ENCODE assay signal across 8 cellular contexts in the genomic region with DNA sequence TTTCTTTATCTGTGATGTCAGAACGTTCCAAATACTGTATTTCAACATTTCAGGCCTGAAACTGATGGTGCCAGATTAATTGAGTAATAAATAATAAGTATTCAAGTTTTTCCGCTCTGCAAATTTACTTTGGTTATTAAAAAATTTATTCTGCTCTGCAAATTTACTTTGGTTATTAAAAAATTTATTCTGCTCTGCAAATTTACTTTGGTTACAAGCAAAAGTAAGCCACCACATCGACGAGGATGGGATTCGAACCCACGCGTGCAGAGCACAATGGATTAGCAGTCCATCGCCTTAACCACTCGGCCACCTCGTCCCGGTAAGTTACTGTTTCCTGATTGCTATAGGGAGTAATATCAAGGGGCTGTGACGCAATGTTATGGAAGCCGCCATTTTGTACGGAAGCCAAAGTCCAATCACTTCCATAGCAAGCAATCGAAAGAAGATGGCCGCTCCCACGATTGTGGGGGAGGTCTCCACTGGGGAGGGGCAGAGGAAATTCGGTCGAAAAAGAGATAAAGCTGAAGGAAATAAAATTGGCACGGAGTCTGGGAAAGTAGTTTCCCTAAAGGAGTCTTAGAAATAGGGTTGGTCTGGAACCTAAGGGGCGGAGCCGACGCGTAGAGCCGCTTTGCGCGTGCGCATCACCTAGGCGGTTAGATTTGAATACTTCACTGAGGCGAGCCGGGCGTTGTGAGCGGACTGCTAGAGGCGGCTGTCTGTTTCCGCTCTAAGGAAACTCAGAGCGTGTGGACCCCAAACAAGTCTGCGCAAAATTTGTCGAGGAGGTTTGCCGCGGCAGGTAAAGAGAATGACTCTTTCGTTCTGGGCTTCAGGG. TPM values are rescaled to one million over a fixed set of nuclear protein-coding genes. Genes with fewer than 3 reads are reported as not detected.
A peak's percentile ranks its signal among the peaks of the same experiment; 100 is the strongest.
DNase-seq lines count a peak whose midpoint lies in the region; ATAC-seq and TF ChIP-seq lines count a peak whose summit lies in the region.

A gene with protein sequence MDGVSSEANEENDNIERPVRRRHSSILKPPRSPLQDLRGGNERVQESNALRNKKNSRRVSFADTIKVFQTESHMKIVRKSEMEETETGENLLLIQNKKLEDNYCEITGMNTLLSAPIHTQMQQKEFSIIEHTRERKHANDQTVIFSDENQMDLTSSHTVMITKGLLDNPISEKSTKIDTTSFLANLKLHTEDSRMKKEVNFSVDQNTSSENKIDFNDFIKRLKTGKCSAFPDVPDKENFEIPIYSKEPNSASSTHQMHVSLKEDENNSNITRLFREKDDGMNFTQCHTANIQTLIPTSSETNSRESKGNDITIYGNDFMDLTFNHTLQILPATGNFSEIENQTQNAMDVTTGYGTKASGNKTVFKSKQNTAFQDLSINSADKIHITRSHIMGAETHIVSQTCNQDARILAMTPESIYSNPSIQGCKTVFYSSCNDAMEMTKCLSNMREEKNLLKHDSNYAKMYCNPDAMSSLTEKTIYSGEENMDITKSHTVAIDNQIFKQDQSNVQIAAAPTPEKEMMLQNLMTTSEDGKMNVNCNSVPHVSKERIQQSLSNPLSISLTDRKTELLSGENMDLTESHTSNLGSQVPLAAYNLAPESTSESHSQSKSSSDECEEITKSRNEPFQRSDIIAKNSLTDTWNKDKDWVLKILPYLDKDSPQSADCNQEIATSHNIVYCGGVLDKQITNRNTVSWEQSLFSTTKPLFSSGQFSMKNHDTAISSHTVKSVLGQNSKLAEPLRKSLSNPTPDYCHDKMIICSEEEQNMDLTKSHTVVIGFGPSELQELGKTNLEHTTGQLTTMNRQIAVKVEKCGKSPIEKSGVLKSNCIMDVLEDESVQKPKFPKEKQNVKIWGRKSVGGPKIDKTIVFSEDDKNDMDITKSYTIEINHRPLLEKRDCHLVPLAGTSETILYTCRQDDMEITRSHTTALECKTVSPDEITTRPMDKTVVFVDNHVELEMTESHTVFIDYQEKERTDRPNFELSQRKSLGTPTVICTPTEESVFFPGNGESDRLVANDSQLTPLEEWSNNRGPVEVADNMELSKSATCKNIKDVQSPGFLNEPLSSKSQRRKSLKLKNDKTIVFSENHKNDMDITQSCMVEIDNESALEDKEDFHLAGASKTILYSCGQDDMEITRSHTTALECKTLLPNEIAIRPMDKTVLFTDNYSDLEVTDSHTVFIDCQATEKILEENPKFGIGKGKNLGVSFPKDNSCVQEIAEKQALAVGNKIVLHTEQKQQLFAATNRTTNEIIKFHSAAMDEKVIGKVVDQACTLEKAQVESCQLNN (N-terminal part only) (plus strand): TSS at position 662 of the 841 bp plus-strand sequence. CDS start 8,683 bp downstream, outside the sequence.

- H3K4me3 ChIP-seq in KMS-11 (IDR thresholded peaks at IDR 0.05; ENCODE audit: insufficient read depth, low read depth, low read length) (no peak within 1 kb of the TSS), Panc1 (ENCODE audit: low read depth in 2 of 2, low read length in 2 of 2) (peak within 1 kb of the TSS; percentile 68 to 77), esophagus (ENCODE audit: low read depth in 1 of 2, low read length in 2 of 2) (peak within 1 kb of the TSS; percentile 77 to 83), mucosa of rectum (ENCODE audit: low read length in 2 of 2) (peak within 1 kb of the TSS; percentile 84 to 98)

- H3K9me3 Mint-ChIP-seq in activated T-cell treated with anti-CD3 and anti-CD28 coated beads, Interleukin-2, amount 50 U/mL, for 24 hours = no peaks in the 10 kb centered on the region

- ATAC-seq in GM21737 (IDR thresholded peaks at IDR 0.05; ENCODE audit: unreplicated experiment) = peak; percentile 62
- peak; percentile 88 for ATAC-seq in Panc1

- H3K9me3 ChIP-seq in Panc1 (ENCODE audit: control insufficient read depth, insufficient read depth, low read depth, low read length) (no peaks in the 10 kb centered on the region), esophagus (ENCODE audit: control insufficient read depth in 2 of 2, insufficient read depth in 1 of 2, low read depth in 1 of 2, low read length in 1 of 2) (no peaks in the 10 kb centered on the region), mucosa of rectum (ENCODE audit: control insufficient read depth in 2 of 2, low read length in 2 of 2) (no peaks in the 10 kb centered on the region)

- TF ChIP-seq CTCF in KMS-11 (conservative IDR thresholded peaks at IDR 0.05; ENCODE audit: low read depth, low read length) (0 out of 2 replicates have a peak, but pooled peaks have one; percentile 0), Panc1 (IDR thresholded peaks at IDR 0.05) (no peak)

- 3 to 4% methylated on average over 41 of the region's 41 CpGs for WGBS in esophagus, 2 donors

- peaks cover 10% of the 10 kb centered on the region for H3K27me3 Mint-ChIP-seq in activated T-cell treated with anti-CD3 and anti-CD28 coated beads, Interleukin-2, amount 50 U/mL, for 24 hours

- CTCF ChIA-PET in Panc1 (lab: Charles Lee) = no interaction called here

- peak within 1 kb of the TSS; percentile 97 for H3K27ac Mint-ChIP-seq in activated T-cell treated with anti-CD3 and anti-CD28 coated beads, Interleukin-2, amount 50 U/mL, for 24 hours

- in situ Hi-C loops in Panc1 (cut with HindIII; ENCODE audit: low pct_unique_long_range_greater_than_20kb, low sequenced_read_pairs) = no loop called here

- H3K9ac ChIP-seq in KMS-11 (peak within 1 kb of the TSS; percentile 86), mucosa of rectum (ENCODE audit: low read depth in 1 of 2, low read length in 2 of 2) (peak within 1 kb of the TSS; percentile 93 to 98)

- DNase-seq in DMS53 (lab: John Stamatoyannopoulos, UW) = peak; percentile 92
- peak; percentile 99 for DNase-seq in Panc1 (ENCODE audit: low read depth, low spot score)
- peak; percentile 94 for DNase-seq in activated T-cell treated with anti-CD3 and anti-CD28 coated beads, Interleukin-2, amount 50 U/mL, for 24 hours
- peak; percentile 71 to 83 for DNase-seq in stimulated activated CD8-positive, alpha-beta memory T cell treated with anti-CD3 and anti-CD28 coated beads, Interleukin-4, amount 100 ng/mL, for 4 hours (ENCODE audit: low read depth in 2 of 2, low spot score in 1 of 2)

- intact Hi-C loops in Panc1 (cut with micrococcal nuclease; ENCODE audit: unreplicated experiment) = no loop called here

- peak within 1 kb of the TSS; percentile 85 for H3K27ac ChIP-seq in KMS-11
- peak within 1 kb of the TSS; percentile 97 for H3K27ac ChIP-seq in Panc1 (ENCODE audit: low read length)
- peak within 1 kb of the TSS; percentile 75 to 89 for H3K27ac ChIP-seq in esophagus (ENCODE audit: low read depth in 2 of 2, low read length in 1 of 2)
- peak within 1 kb of the TSS; percentile 87 to 93 for H3K27ac ChIP-seq in mucosa of rectum (ENCODE audit: low read depth in 2 of 2, low read length in 2 of 2)

- BruUV-seq in Panc1 (replicated peaks; lab: Mats Ljungman, UMichigan) = no TSS peak

- H3K4me1 ChIP-seq in KMS-11 (ENCODE audit: low read depth, poor library complexity, severe bottlenecking) (peaks cover 34% of the 10 kb centered on the region), Panc1 (ENCODE audit: control insufficient read depth, insufficient read depth, low read length) (peaks cover 29% of the 10 kb centered on the region), esophagus (ENCODE audit: control insufficient read depth in 2 of 2, insufficient read depth in 2 of 2, low read length in 1 of 2) (no peaks in the 10 kb centered on the region), mucosa of rectum (ENCODE audit: control insufficient read depth in 2 of 2, insufficient read depth in 2 of 2, low read length in 2 of 2) (peaks cover 9 to 13% of the 10 kb centered on the region in 2 donors)

- H3K4me2 ChIP-seq in KMS-11 = peak within 1 kb of the TSS; percentile 80

- POLR2A ChIA-PET in Panc1 (lab: Charles Lee) = no interaction called here

- peaks cover 10% of the 10 kb centered on the region for H3K36me3 Mint-ChIP-seq in activated T-cell treated with anti-CD3 and anti-CD28 coated beads, Interleukin-2, amount 50 U/mL, for 24 hours (ENCODE audit: low read depth)

- H3K36me3 ChIP-seq in KMS-11 (ENCODE audit: insufficient read depth) (no peaks in the 10 kb centered on the region), Panc1 (ENCODE audit: control insufficient read depth, insufficient read depth, low read length) (peaks cover 3% of the 10 kb centered on the region; the same call in 1 of the 2 replicates), esophagus (ENCODE audit: control insufficient read depth in 2 of 2, insufficient read depth in 2 of 2, low read length in 1 of 2) (no peaks in the 10 kb centered on the region), mucosa of rectum (ENCODE audit: control insufficient read depth in 2 of 2, insufficient read depth in 2 of 2, low read length in 2 of 2) (no peaks in the 10 kb centered on the region)

- H3K27me3 ChIP-seq in KMS-11 (ENCODE audit: insufficient read depth, low read depth) (no peaks in the 10 kb centered on the region), Panc1 (ENCODE audit: control insufficient read depth, insufficient read depth, low read length) (no peaks in the 10 kb centered on the region), esophagus (ENCODE audit: control insufficient read depth in 1 of 2, insufficient read depth in 2 of 2, low read length in 2 of 2) (no peaks in the 10 kb centered on the region), mucosa of rectum (ENCODE audit: control insufficient read depth in 2 of 2, insufficient read depth in 2 of 2, low read length in 2 of 2) (no peaks in the 10 kb centered on the region)

- peak within 1 kb of the TSS; percentile 62 for H2AFZ ChIP-seq in KMS-11 (ENCODE audit: low read depth)

- no peaks in the 10 kb centered on the region for H4K20me1 ChIP-seq in KMS-11 (ENCODE audit: insufficient read depth)

- peaks cover 28% of the 10 kb centered on the region for H3K4me1 Mint-ChIP-seq in activated T-cell treated with anti-CD3 and anti-CD28 coated beads, Interleukin-2, amount 50 U/mL, for 24 hours (ENCODE audit: low read depth)

- peaks cover 43% of the 10 kb centered on the region for H3K79me2 ChIP-seq in KMS-11 (ENCODE audit: insufficient read depth, low read depth)

- peak within 1 kb of the TSS; percentile 85 for H3K4me3 Mint-ChIP-seq in activated T-cell treated with anti-CD3 and anti-CD28 coated beads, Interleukin-2, amount 50 U/mL, for 24 hours

RNA-seq across cellular contexts. Expression of the gene that starts here (rescaled TPM):
- 28.9 TPM for total RNA-seq in Panc1 (2021; ENCODE audit: unreplicated experiment)
- 7.2 TPM for polyA plus RNA-seq in Panc1 (2012; ENCODE audit: insufficient read length)
- polyA plus RNA-seq in esophagus = 1 to 10 TPM; 1.8 to 2.6 TPM
